Comparison of ENCODE assay signal across 8 cellular contexts in the genomic region with DNA sequence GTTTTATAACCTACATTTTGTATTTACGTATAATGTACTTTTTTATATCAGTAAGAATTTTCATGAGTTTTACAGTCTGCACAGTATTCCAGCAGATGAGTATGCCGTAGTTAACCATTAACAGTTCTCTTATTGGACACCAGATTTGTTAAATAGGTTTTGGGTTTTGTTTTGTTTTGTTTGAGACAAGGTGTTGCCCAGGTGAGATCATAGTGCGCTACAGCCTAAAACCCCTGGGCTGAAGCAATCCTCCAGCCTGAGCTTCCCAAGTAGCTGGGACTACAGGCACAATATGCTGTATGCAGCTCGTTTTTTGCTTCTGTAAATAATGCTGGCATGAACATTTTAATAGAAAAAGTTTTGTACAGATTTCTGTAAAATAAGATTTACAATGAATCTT.
DNase-seq lines count a peak whose midpoint lies in the region; ATAC-seq, FAIRE-seq and TF ChIP-seq lines count a peak whose summit lies in the region.

No MANE protein-coding gene starts in this region.

- H3K4me3 ChIP-seq in BLaER1 (no peak overlapping the region; the same call in 1 of the 2 replicates), Loucy (ENCODE audit: low read length, poor library complexity, severe bottlenecking) (no peak overlapping the region), lower lobe of right lung (peak overlapping the region; percentile 67), vagina (no peak overlapping the region)

- H3K36me3 Mint-ChIP-seq in activated naive CD8-positive, alpha-beta T cell = no peaks in the 10 kb centered on the region

- H3K9me3 ChIP-seq in BLaER1 (no peaks in the 10 kb centered on the region), Loucy (ENCODE audit: insufficient read depth, low read depth, low read length) (no peaks in the 10 kb centered on the region), lower lobe of right lung (no peaks in the 10 kb centered on the region), vagina (no peaks in the 10 kb centered on the region)

- H3K79me2 ChIP-seq in Loucy (ENCODE audit: insufficient read depth, low read length) = peaks cover 30% of the 10 kb centered on the region

- no peaks in the 10 kb centered on the region for H3F3A ChIP-seq in Loucy (ENCODE audit: low read depth)

- TF ChIP-seq CTCF in Loucy (conservative IDR thresholded peaks at IDR 0.05; ENCODE audit: low read length) (no peak), lower lobe of right lung (IDR thresholded peaks at IDR 0.05) (no peak), vagina (IDR thresholded peaks at IDR 0.05) (no peak), D721Med (IDR thresholded peaks at IDR 0.05; ENCODE audit: insufficient read depth, missing control alignments) (no peak)

- peak overlapping the region; percentile 97 for H3K27ac Mint-ChIP-seq in activated naive CD8-positive, alpha-beta T cell

- H3K4me3 Mint-ChIP-seq in activated naive CD8-positive, alpha-beta T cell = peak overlapping the region; percentile 63

- H3K4me1 ChIP-seq in BLaER1 = peaks cover 42% of the 10 kb centered on the region
- H3K4me1 ChIP-seq in Loucy (ENCODE audit: insufficient read depth, low read length, poor library complexity, severe bottlenecking) = peaks cover 31% of the 10 kb centered on the region
- peaks cover 41% of the 10 kb centered on the region for H3K4me1 ChIP-seq in lower lobe of right lung
- peaks cover 32% of the 10 kb centered on the region for H3K4me1 ChIP-seq in vagina

- FAIRE-seq in D721Med (lab: Jason Lieb, UNC) = no peak

- peak overlapping the region; percentile 90 for H3K4me2 ChIP-seq in BLaER1
- peak overlapping the region; percentile 91 for H3K4me2 ChIP-seq in Loucy (ENCODE audit: low read depth, low read length, poor library complexity, severe bottlenecking)

- peak; percentile 5 to 51 for ATAC-seq in lower lobe of right lung
- no peak for ATAC-seq in GM19452 (IDR thresholded peaks at IDR 0.05; ENCODE audit: unreplicated experiment)
- ATAC-seq in GM19328 (IDR thresholded peaks at IDR 0.05; ENCODE audit: unreplicated experiment) = no peak

- H3K27ac ChIP-seq in BLaER1 (peak overlapping the region; percentile 99; the same call in 1 of the 2 replicates), lower lobe of right lung (peak overlapping the region; percentile 97), vagina (peak overlapping the region; percentile 99)

- peaks cover 52% of the 10 kb centered on the region for H3K4me1 Mint-ChIP-seq in activated naive CD8-positive, alpha-beta T cell (ENCODE audit: low read depth)

- no peaks in the 10 kb centered on the region for H3K27me3 Mint-ChIP-seq in activated naive CD8-positive, alpha-beta T cell

- DNase-seq in lower lobe of right lung (no peak), vagina (ENCODE audit: extremely low spot score in 2 of 2) (no peak), D721Med (ENCODE audit: insufficient read length, low spot score) (no peak)

- no peaks in the 10 kb centered on the region for H3K27me3 ChIP-seq in BLaER1
- no peaks in the 10 kb centered on the region for H3K27me3 ChIP-seq in Loucy (ENCODE audit: insufficient read depth, low read length, poor library complexity, severe bottlenecking)
- no peaks in the 10 kb centered on the region for H3K27me3 ChIP-seq in lower lobe of right lung (ENCODE audit: low read depth)
- no peaks in the 10 kb centered on the region for H3K27me3 ChIP-seq in vagina

- peak overlapping the region; percentile 99; the same call in 1 of the 2 replicates for H3K9ac ChIP-seq in BLaER1
- peak overlapping the region; percentile 99 for H3K9ac ChIP-seq in Loucy (ENCODE audit: low read depth, low read length, poor library complexity, severe bottlenecking)

- H3K36me3 ChIP-seq in BLaER1 (no peaks in the 10 kb centered on the region), Loucy (ENCODE audit: insufficient read depth, low read length) (no peaks in the 10 kb centered on the region), lower lobe of right lung (no peaks in the 10 kb centered on the region), vagina (no peaks in the 10 kb centered on the region)

- no peaks in the 10 kb centered on the region for H3K9me3 Mint-ChIP-seq in activated naive CD8-positive, alpha-beta T cell (ENCODE audit: low read depth)

- intact Hi-C loops in lower lobe of right lung (cut with DNase I) = no loop called here
- intact Hi-C loops in vagina (cut with DNase I) = no loop called here

- no peak for TF ChIP-seq POLR2A in vagina (IDR thresholded peaks at IDR 0.05)

- no peaks in the 10 kb centered on the region for H3K9me2 ChIP-seq in Loucy (replicated peaks; ENCODE audit: low read depth, low read length)

- H2AFZ ChIP-seq in Loucy (ENCODE audit: low read length) = no peak overlapping the region

- H4K20me1 ChIP-seq in BLaER1 (no peaks in the 10 kb centered on the region), Loucy (ENCODE audit: insufficient read depth, low read length, poor library complexity, severe bottlenecking) (no peaks in the 10 kb centered on the region)

Comparison
In these comparisons a context has a peak if more than half of its experiments do, and no peak if none do; other contexts are left out.
1. ATAC-seq: peak in lower lobe of right lung (2 of 2); none in GM19452 (single experiment) and GM19328 (single experiment).
2. Peak in every context shown above with its lines, with median percentiles within 50 percentile points of each other: H3K27ac ChIP-seq.